ENCODE assay signal across 27 cellular contexts in the genomic region with DNA sequence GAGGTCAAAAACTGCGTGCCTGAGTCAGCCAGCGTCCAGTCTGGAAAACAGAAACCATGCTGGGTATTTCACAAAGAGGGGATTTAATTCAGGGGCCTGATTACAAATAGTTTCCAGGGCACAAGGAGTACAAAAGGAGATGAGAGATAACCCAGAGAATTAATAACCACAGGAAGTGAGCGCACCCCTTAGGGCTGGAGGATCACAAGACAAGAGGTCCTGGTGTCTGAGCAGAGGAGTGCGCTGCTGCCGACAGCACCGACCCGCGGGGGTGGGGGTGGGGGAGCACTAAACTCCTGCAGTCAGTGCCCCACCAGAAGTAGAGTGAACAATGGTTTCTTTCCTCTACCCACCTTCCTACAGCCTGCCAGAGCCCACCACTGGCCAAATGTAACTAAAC. TPM values are rescaled to one million over a fixed set of nuclear protein-coding genes. Genes with fewer than 3 reads are reported as not detected.
DNase-seq lines count a peak whose midpoint lies in the region; ATAC-seq and TF ChIP-seq lines count a peak whose summit lies in the region.
"Had no signal": no experiment of that assay in that cellular context is flagged by ENCODE, and none has a peak within 500 bp of the region (broad histone marks: within the 10 kb centered on the region; RNA-seq: fewer than 3 reads in every experiment).

No MANE protein-coding gene starts in this region.

- H3K4me3 Mint-ChIP-seq in activated naive CD8-positive, alpha-beta T cell treated with anti-CD3 and anti-CD28 coated beads, Interleukin-2, amount 50 U/mL, for 24 hours: no peak overlapping the region
- H3K4me3 Mint-ChIP-seq in nephron progenitor cell: peak overlapping the region; percentile 13
- H3K4me3 Mint-ChIP-seq: CD4-positive, alpha-beta memory T cell; H9 had no signal

- H3K9me3 ChIP-seq in heart right ventricle (no peaks in the 10 kb centered on the region), upper lobe of right lung (no peaks in the 10 kb centered on the region)
- H3K9me3 ChIP-seq: heart left ventricle, neutrophil, tibial nerve had no signal

- H3K36me3 ChIP-seq in heart right ventricle (no peaks in the 10 kb centered on the region), upper lobe of right lung (no peaks in the 10 kb centered on the region)
- H3K36me3 ChIP-seq: brain microvascular endothelial cell, heart left ventricle, neutrophil, tibial nerve had no signal

- no peaks in the 10 kb centered on the region for H3K9me3 Mint-ChIP-seq in activated naive CD8-positive, alpha-beta T cell treated with anti-CD3 and anti-CD28 coated beads, Interleukin-2, amount 50 U/mL, for 24 hours
- H3K9me3 Mint-ChIP-seq in nephron progenitor cell: peaks cover 10% of the 10 kb centered on the region
- H3K9me3 Mint-ChIP-seq: CD4-positive, alpha-beta memory T cell; H9 had no signal

- H3K27ac ChIP-seq in heart right ventricle: no peak overlapping the region
- H3K27ac ChIP-seq in upper lobe of right lung: no peak overlapping the region
- H3K27ac ChIP-seq: brain microvascular endothelial cell, heart left ventricle, neutrophil, tibial nerve had no signal

- H3K27ac Mint-ChIP-seq in activated naive CD8-positive, alpha-beta T cell treated with anti-CD3 and anti-CD28 coated beads, Interleukin-2, amount 50 U/mL, for 24 hours: no peak overlapping the region
- H3K27ac Mint-ChIP-seq in nephron progenitor cell: no peak overlapping the region

- H3K27me3 Mint-ChIP-seq in activated naive CD8-positive, alpha-beta T cell treated with anti-CD3 and anti-CD28 coated beads, Interleukin-2, amount 50 U/mL, for 24 hours: peaks cover 2% of the 10 kb centered on the region
- peaks cover 22% of the 10 kb centered on the region for H3K27me3 Mint-ChIP-seq in nephron progenitor cell (ENCODE audit: low read depth, poor library complexity)

- peaks cover 0 to 11% (median 0%) of the 10 kb centered on the region in 9 donors for H3K4me1 ChIP-seq in heart right ventricle
- no peaks in the 10 kb centered on the region for H3K4me1 ChIP-seq in upper lobe of right lung
- H3K4me1 ChIP-seq: tibial nerve had no signal

- H3K27me3 ChIP-seq in heart right ventricle (peaks cover 0 to 23% (median 4%) of the 10 kb centered on the region in 7 donors), upper lobe of right lung (peaks cover 2% of the 10 kb centered on the region)
- H3K27me3 ChIP-seq: brain microvascular endothelial cell had no signal

- peaks cover 7% of the 10 kb centered on the region for H3K4me1 Mint-ChIP-seq in activated naive CD8-positive, alpha-beta T cell treated with anti-CD3 and anti-CD28 coated beads, Interleukin-2, amount 50 U/mL, for 24 hours
- H3K4me1 Mint-ChIP-seq in nephron progenitor cell: peaks cover 50% of the 10 kb centered on the region

- no peak overlapping the region for H3K4me3 ChIP-seq in heart right ventricle
- H3K4me3 ChIP-seq in upper lobe of right lung: no peak overlapping the region
- H3K4me3 ChIP-seq: heart left ventricle, tibial nerve had no signal

- intact Hi-C loops in cardiac septum (cut with DNase I): no loop called here
- intact Hi-C loops in heart right ventricle (cut with DNase I): no loop called here
- intact Hi-C loops in upper lobe of right lung (cut with DNase I): no loop called here

- TF ChIP-seq CTCF in heart right ventricle (IDR thresholded peaks at IDR 0.05): no peak
- TF ChIP-seq CTCF in nephron progenitor cell (IDR thresholded peaks at IDR 0.05): no peak
- no peak for TF ChIP-seq CTCF in upper lobe of right lung (IDR thresholded peaks at IDR 0.05)

- DNase-seq in cardiac septum (ENCODE audit: low spot score) (peak; percentile 41), heart right ventricle (no peak), nephron progenitor cell (no peak), upper lobe of right lung (peak; percentile 34), Kasumi-1 (lab: John Stamatoyannopoulos, UW) (no peak)
- no peak for DNase-seq in activated naive CD8-positive, alpha-beta T cell treated with anti-CD3 and anti-CD28 coated beads, Interleukin-2, amount 50 U/mL, for 24 hours
- DNase-seq in NK-92 treated with Interleukin-12 subunit alpha and Interleukin-12 subunit beta, amount 100 ng/mL, for 24 hours (lab: John Stamatoyannopoulos, UW): no peak
- DNase-seq: activated CD4-positive, alpha-beta T cell treated with anti-CD3 and anti-CD28 coated beads for 1 hour; activated gamma-delta T cell treated with Interleukin-2 at 50 U/mL for 16 hours; brain microvascular endothelial cell; CD4-positive, alpha-beta memory T cell; effector CD8-positive, alpha-beta T cell; erythroblast; H9; heart left ventricle; KG1; kidney glomerular epithelial cell; MV-4-11; OCI-M1; T-helper 2 cell had no signal

- ATAC-seq in heart right ventricle (no peak), upper lobe of right lung (no peak), HG03342 (IDR thresholded peaks at IDR 0.05; ENCODE audit: unreplicated experiment) (no peak)
- peak; percentile 20 for ATAC-seq in activated naive CD8-positive, alpha-beta T cell treated with anti-CD3 and anti-CD28 coated beads, Interleukin-2, amount 50 U/mL, for 24 hours
- ATAC-seq: heart left ventricle, SK-N-SH treated with all-trans-retinoic acid at 6 μM for 48 hours had no signal

- 34 to 44% methylated on average over 8 of the region's 8 CpGs for WGBS in heart right ventricle, 2 donors

- no peaks in the 10 kb centered on the region for H3K36me3 Mint-ChIP-seq in activated naive CD8-positive, alpha-beta T cell treated with anti-CD3 and anti-CD28 coated beads, Interleukin-2, amount 50 U/mL, for 24 hours (ENCODE audit: low read depth)
- H3K36me3 Mint-ChIP-seq in nephron progenitor cell (ENCODE audit: low read depth): no peaks in the 10 kb centered on the region
- H3K36me3 Mint-ChIP-seq: CD4-positive, alpha-beta memory T cell had no signal

RNA-seq across cellular contexts. Expression of gene MAL, which starts 20.8 kb away (rescaled TPM):
- 8.3 TPM for total RNA-seq in cardiac septum
- total RNA-seq in heart right ventricle: 10 to 100 TPM in 1 of 10 donors, 1 to 10 TPM in 9; 1.5 to 10.5 (median 3.0) TPM
- 1 to 10 TPM; 4.2 to 9.1 TPM for polyA plus RNA-seq in heart right ventricle
- total RNA-seq in upper lobe of right lung: 21.2 TPM
- total RNA-seq: H9, HT1080, NCI-H460, pulmonary artery endothelial cell had no signal

Comparison
In these comparisons a context has a peak if more than half of its experiments do, and no peak if none do; other contexts are left out.
1. DNase-seq: peak in cardiac septum (single experiment) and upper lobe of right lung (single experiment); none in heart right ventricle (0 of 2), activated naive CD8-positive, alpha-beta T cell treated with anti-CD3 and anti-CD28 coated beads, Interleukin-2, amount 50 U/mL, for 24 hours (single experiment), nephron progenitor cell (single experiment), NK-92 treated with Interleukin-12 subunit alpha and Interleukin-12 subunit beta, amount 100 ng/mL, for 24 hours (single experiment) and Kasumi-1 (0 of 2).